In genomic region chr1:64223329-64224151, GRCh38 we compare ENCODE assay signal across 10 cellular contexts. TPM values are rescaled to one million over a fixed set of nuclear protein-coding genes. Genes with fewer than 3 reads are reported as not detected.
DNase-seq lines count a peak whose midpoint lies in the region; ATAC-seq and TF ChIP-seq lines count a peak whose summit lies in the region.
"Had no signal": no experiment of that assay in that cellular context is flagged by ENCODE, and none has a peak within 500 bp of the region (broad histone marks: within the 10 kb centered on the region; RNA-seq: fewer than 3 reads in every experiment).

No MANE protein-coding gene starts in this region.

- no peaks in the 10 kb centered on the region for H3K4me1 ChIP-seq in suprapubic skin

- ATAC-seq in GM18520 (IDR thresholded peaks at IDR 0.05; ENCODE audit: unreplicated experiment) (peak; percentile 52), HG02870 (IDR thresholded peaks at IDR 0.05; ENCODE audit: unreplicated experiment) (peak; percentile 69), SK-N-SH treated with all-trans-retinoic acid at 6 μM for 48 hours (peak; percentile 84)

- TF ChIP-seq EP300 in suprapubic skin (IDR thresholded peaks at IDR 0.05) = no peak

- no peak overlapping the region for H3K4me3 ChIP-seq in suprapubic skin
- H3K4me3 ChIP-seq: lung had no signal

- no peaks in the 10 kb centered on the region for H3K36me3 ChIP-seq in suprapubic skin

- no peaks in the 10 kb centered on the region for H3K27me3 ChIP-seq in suprapubic skin

- TF ChIP-seq POLR2A in suprapubic skin (IDR thresholded peaks at IDR 0.05) = no peak

- peak; percentile 62 for DNase-seq in myocyte (ENCODE audit: low read depth)
- no peak for DNase-seq in stimulated activated CD8-positive, alpha-beta memory T cell treated with anti-CD3 and anti-CD28 coated beads, Interleukin-4, amount 100 ng/mL, for 48 hours
- DNase-seq in NCI-H146 (lab: John Stamatoyannopoulos, UW) = no peak
- DNase-seq in suprapubic skin (ENCODE audit: low spot score in 2 of 2) = no peak
- DNase-seq in stimulated activated CD4-positive, alpha-beta T cell treated with anti-CD3 and anti-CD28 coated beads, Interleukin-4, amount 100 ng/mL, for 4 hours = no peak

- no peak overlapping the region for H3K27ac ChIP-seq in suprapubic skin

- H3K9me3 ChIP-seq in suprapubic skin = no peaks in the 10 kb centered on the region

- TF ChIP-seq CTCF in suprapubic skin (IDR thresholded peaks at IDR 0.05) = no peak

- WGBS in suprapubic skin = 69% methylated on average over 7 of the region's 7 CpGs

TF ChIP-seq in SK-N-SH treated with all-trans-retinoic acid at 6 μM for 48 hours, 23 proteins besides CTCF, POLR2A, EP300 and RAD21:
- peak; percentile 25; the same call in 1 of the 2 replicates for TF ChIP-seq ISL1 (CRISPR knock-in tag; IDR thresholded peaks at IDR 0.05)
- TF ChIP-seq GLIS3 (CRISPR knock-in tag; IDR thresholded peaks at IDR 0.05) = no peak
- peak; percentile 86 for TF ChIP-seq ZFP3 (CRISPR knock-in tag; IDR thresholded peaks at IDR 0.05)
- no peak for TF ChIP-seq ZFP30 (CRISPR knock-in tag; IDR thresholded peaks at IDR 0.05)
- no peak for TF ChIP-seq PATZ1 (CRISPR knock-in tag; IDR thresholded peaks at IDR 0.05; ENCODE audit: borderline replicate concordance)
- TF ChIP-seq CSDC2 (CRISPR knock-in tag; IDR thresholded peaks at IDR 0.05) = peak; percentile 15; the same call in 1 of the 2 replicates
- no peak for TF ChIP-seq ZNF70 (CRISPR knock-in tag; IDR thresholded peaks at IDR 0.05)

RNA-seq across cellular contexts. Expression of gene UBE2U, which starts 20.1 kb away (rescaled TPM):
- not detected in 2 replicates for total RNA-seq in myocyte
- polyA plus RNA-seq in myocyte (2012) = not detected
- not detected for total RNA-seq in suprapubic skin
- total RNA-seq: activated CD8-positive, alpha-beta memory T cell treated with anti-CD3 and anti-CD28 coated beads for 36 hours; lung had no signal
- polyA plus RNA-seq: lung had no signal
